Comparison of ENCODE assay signal across 8 cellular contexts in genomic region chr22:36853407-36854099, GRCh38. TPM values are rescaled to one million over a fixed set of nuclear protein-coding genes. Genes with fewer than 3 reads are reported as not detected.
DNase-seq lines count a peak whose midpoint lies in the region; ATAC-seq, FAIRE-seq and TF ChIP-seq lines count a peak whose summit lies in the region.

No MANE protein-coding gene starts in this region.

- no peaks in the 10 kb centered on the region for H3K9me1 ChIP-seq in endothelial cell of umbilical vein (replicated peaks; ENCODE audit: control insufficient read depth, extremely low read depth, insufficient read depth, low read length)

- H3K9me3 ChIP-seq in breast epithelium (no peaks in the 10 kb centered on the region), endothelial cell of umbilical vein (replicated peaks; ENCODE audit: control insufficient read depth, insufficient read depth, low read length) (no peaks in the 10 kb centered on the region)

- H3K4me2 ChIP-seq in endothelial cell of umbilical vein (ENCODE audit: insufficient read depth, low read length): peak overlapping the region; percentile 42

- peak; percentile 79 for ATAC-seq in activated CD8-positive, alpha-beta T cell treated with anti-CD3 and anti-CD28 coated beads, Interleukin-2, amount 10 ng/mL, durations not matched to agents 7 days and 5 days
- peak; percentile 85 for ATAC-seq in stimulated activated naive CD8-positive, alpha-beta T cell treated with anti-CD3 and anti-CD28 coated beads, Interleukin-15, amount 100 ng/mL, for 72 hours
- ATAC-seq in GM21717 (IDR thresholded peaks at IDR 0.05; ENCODE audit: unreplicated experiment): no peak

- H3K36me3 ChIP-seq in breast epithelium: no peaks in the 10 kb centered on the region
- H3K36me3 ChIP-seq in endothelial cell of umbilical vein (ENCODE audit: control insufficient read depth in 2 of 2, extremely low read depth in 1 of 2, insufficient read depth in 2 of 2, low read length in 2 of 2): no peaks in the 10 kb centered on the region

- H3K9ac ChIP-seq in endothelial cell of umbilical vein (replicated peaks; ENCODE audit: extremely low read depth, insufficient read depth, low read length): no peak overlapping the region

- intact Hi-C loops in MCF 10A (cut with micrococcal nuclease) (no loop called here), breast epithelium (cut with DNase I; ENCODE audit: low total_unique reads) (no loop called here), endothelial cell of umbilical vein (cut with micrococcal nuclease) (no loop called here)

- BruUV-seq in MCF 10A (replicated peaks; lab: Mats Ljungman, UMichigan): no TSS peak
- BruUV-seq in endothelial cell of umbilical vein (replicated peaks; lab: Mats Ljungman, UMichigan): no TSS peak

- no peaks in the 10 kb centered on the region for H4K20me1 ChIP-seq in endothelial cell of umbilical vein (replicated peaks; ENCODE audit: control insufficient read depth, extremely low read depth, insufficient read depth, low read length)

- H3K79me2 ChIP-seq in endothelial cell of umbilical vein (ENCODE audit: control insufficient read depth, insufficient read depth, low read length): no peaks in the 10 kb centered on the region

- H3K27me3 ChIP-seq in breast epithelium (peaks cover 0 to 15% of the 10 kb centered on the region in 2 donors), endothelial cell of umbilical vein (ENCODE audit: control insufficient read depth in 2 of 2, insufficient read depth in 2 of 2, low read length in 2 of 2) (peaks cover 9 to 10% of the 10 kb centered on the region in 2 experiments)

- POLR2A ChIA-PET in MCF 10A (lab: Yijun Ruan, JAX): no interaction called here
- POLR2A ChIA-PET in activated CD8-positive, alpha-beta T cell treated with anti-CD3 and anti-CD28 coated beads, Interleukin-2, amount 10 ng/mL, durations not matched to agents 7 days and 5 days (lab: Charles Lee): interaction anchor here (0.7 kb wide), 1 partner anchor 12 kb away, joined by 4 read pairs; no protein-coding TSS in a partner anchor
- POLR2A ChIA-PET in endothelial cell of umbilical vein (lab: Charles Lee): no interaction called here

- CTCF ChIA-PET in MCF 10A (lab: Yijun Ruan, JAX): interaction anchor here (0.6 to 1.5 kb wide), 9 partner anchors 10 to 307 kb away, joined by 3 to 5 read pairs (median 3); no protein-coding TSS in a partner anchor
- CTCF ChIA-PET in activated CD8-positive, alpha-beta T cell treated with anti-CD3 and anti-CD28 coated beads, Interleukin-2, amount 10 ng/mL, durations not matched to agents 7 days and 5 days (lab: Charles Lee): interaction anchor here (0.7 to 12.5 kb wide), 23 partner anchors 9 to 757 kb away, joined by 3 to 332 read pairs (median 4); partner anchors contain the start of gene IFT27
- CTCF ChIA-PET in endothelial cell of umbilical vein (lab: Charles Lee): interaction anchor here (0.6 to 3.3 kb wide), 20 partner anchors 8 to 309 kb away, joined by 3 to 47 read pairs (median 4); partner anchors contain the start of gene IFT27

- H3K4me1 Mint-ChIP-seq in MCF 10A (ENCODE audit: insufficient read depth, unreplicated experiment) (peaks cover 5% of the 10 kb centered on the region), nephron (peaks cover 28% of the 10 kb centered on the region)
- peaks cover 48% of the 10 kb centered on the region for H3K4me1 Mint-ChIP-seq in activated CD8-positive, alpha-beta T cell treated with anti-CD3 and anti-CD28 coated beads, Interleukin-2, amount 10 ng/mL, durations not matched to agents 7 days and 5 days (ENCODE audit: low read depth)
- H3K4me1 Mint-ChIP-seq in stimulated activated naive CD8-positive, alpha-beta T cell treated with anti-CD3 and anti-CD28 coated beads, Interleukin-15, amount 100 ng/mL, for 72 hours: peaks cover 25% of the 10 kb centered on the region

- no peak for TF ChIP-seq POLR2A in breast epithelium (IDR thresholded peaks at IDR 0.05)
- no peak for TF ChIP-seq POLR2A in endothelial cell of umbilical vein (IDR thresholded peaks at IDR 0.05; ENCODE audit: low read depth, low read length)

- H3K4me3 ChIP-seq in breast epithelium: no peak overlapping the region
- H3K4me3 ChIP-seq in endothelial cell of umbilical vein (replicated peaks in 1 of 3; ENCODE audit: insufficient read depth in 1 of 3, low read depth in 1 of 3, low read length in 3 of 3): peak overlapping the region in 1 of 3 experiments; percentile 10

- H3K36me3 Mint-ChIP-seq in MCF 10A (ENCODE audit: insufficient read depth, unreplicated experiment) (no peaks in the 10 kb centered on the region), nephron (ENCODE audit: low read depth) (no peaks in the 10 kb centered on the region)
- no peaks in the 10 kb centered on the region for H3K36me3 Mint-ChIP-seq in activated CD8-positive, alpha-beta T cell treated with anti-CD3 and anti-CD28 coated beads, Interleukin-2, amount 10 ng/mL, durations not matched to agents 7 days and 5 days (ENCODE audit: low read depth)

- dilution Hi-C loops in endothelial cell of umbilical vein (cut with MboI; ENCODE audit: extremely low pct_ligation_motif_present, low sequenced_read_pairs): no loop called here

- H3K27ac Mint-ChIP-seq in MCF 10A (ENCODE audit: low read depth, unreplicated experiment): no peak overlapping the region
- peak overlapping the region; percentile 86 for H3K27ac Mint-ChIP-seq in activated CD8-positive, alpha-beta T cell treated with anti-CD3 and anti-CD28 coated beads, Interleukin-2, amount 10 ng/mL, durations not matched to agents 7 days and 5 days
- H3K27ac Mint-ChIP-seq in nephron: peak overlapping the region; percentile 78 to 88 (median 86)
- peak overlapping the region; percentile 97 for H3K27ac Mint-ChIP-seq in stimulated activated naive CD8-positive, alpha-beta T cell treated with anti-CD3 and anti-CD28 coated beads, Interleukin-15, amount 100 ng/mL, for 72 hours

- H3K4me3 Mint-ChIP-seq in MCF 10A (ENCODE audit: unreplicated experiment): no peak overlapping the region
- peak overlapping the region; percentile 51 for H3K4me3 Mint-ChIP-seq in activated CD8-positive, alpha-beta T cell treated with anti-CD3 and anti-CD28 coated beads, Interleukin-2, amount 10 ng/mL, durations not matched to agents 7 days and 5 days
- peak overlapping the region in 2 of 3 experiments; percentile 12 to 36 for H3K4me3 Mint-ChIP-seq in nephron
- H3K4me3 Mint-ChIP-seq in stimulated activated naive CD8-positive, alpha-beta T cell treated with anti-CD3 and anti-CD28 coated beads, Interleukin-15, amount 100 ng/mL, for 72 hours: peak overlapping the region; percentile 68 to 70

- TF ChIP-seq CTCF in MCF 10A (IDR thresholded peaks at IDR 0.05; ENCODE audit: unreplicated experiment) (peak; percentile 48), breast epithelium (IDR thresholded peaks at IDR 0.05) (peak in 1 of 3 donors; percentile 44), endothelial cell of umbilical vein (IDR thresholded peaks at IDR 0.05; ENCODE audit: extremely low read depth in 1 of 2, insufficient read depth in 1 of 2, low read depth in 1 of 2, low read length in 2 of 2) (peak; percentile 85 to 87), nephron (IDR thresholded peaks at IDR 0.05; ENCODE audit: unreplicated experiment in 3 of 3) (peak; percentile 42 to 66 (median 54))

- peak; percentile 71 for FAIRE-seq in endothelial cell of umbilical vein (lab: Jason Lieb, UNC)

- peak overlapping the region; percentile 98 for H2AFZ ChIP-seq in endothelial cell of umbilical vein (ENCODE audit: low read depth, low read length)

- H3K4me1 ChIP-seq in breast epithelium (no peaks in the 10 kb centered on the region), endothelial cell of umbilical vein (ENCODE audit: control insufficient read depth, extremely low read depth, insufficient read depth, low read length) (peaks cover 7% of the 10 kb centered on the region)

- DNase-seq in MCF 10A (ENCODE audit: unreplicated experiment) (peak; percentile 52), breast epithelium (ENCODE audit: low spot score in 2 of 2) (no peak), NCI-H526 (lab: John Stamatoyannopoulos, UW) (peak; percentile 16 to 79), endothelial cell of umbilical vein (ENCODE audit: low read depth, low spot score) (peak; percentile 50)
- DNase-seq in activated CD8-positive, alpha-beta T cell treated with anti-CD3 and anti-CD28 coated beads, Interleukin-2, amount 10 ng/mL, durations not matched to agents 7 days and 5 days: peak; percentile 94
- DNase-seq in stimulated activated naive CD8-positive, alpha-beta T cell treated with anti-CD3 and anti-CD28 coated beads, Interleukin-15, amount 100 ng/mL, for 72 hours: peak; percentile 93 to 94

- H3K27ac ChIP-seq in breast epithelium (no peak overlapping the region), endothelial cell of umbilical vein (ENCODE audit: insufficient read depth, low read depth, low read length) (no peak overlapping the region)

- peaks cover 55% of the 10 kb centered on the region for H3K27me3 Mint-ChIP-seq in MCF 10A (ENCODE audit: insufficient read depth, unreplicated experiment)
- peaks cover 7% of the 10 kb centered on the region for H3K27me3 Mint-ChIP-seq in activated CD8-positive, alpha-beta T cell treated with anti-CD3 and anti-CD28 coated beads, Interleukin-2, amount 10 ng/mL, durations not matched to agents 7 days and 5 days (ENCODE audit: low read depth)
- peaks cover 42% of the 10 kb centered on the region for H3K27me3 Mint-ChIP-seq in nephron (ENCODE audit: low read depth)
- peaks cover 47% of the 10 kb centered on the region for H3K27me3 Mint-ChIP-seq in stimulated activated naive CD8-positive, alpha-beta T cell treated with anti-CD3 and anti-CD28 coated beads, Interleukin-15, amount 100 ng/mL, for 72 hours

- H3K9me3 Mint-ChIP-seq in MCF 10A (ENCODE audit: unreplicated experiment) (no peaks in the 10 kb centered on the region), nephron (no peaks in the 10 kb centered on the region)
- no peaks in the 10 kb centered on the region for H3K9me3 Mint-ChIP-seq in activated CD8-positive, alpha-beta T cell treated with anti-CD3 and anti-CD28 coated beads, Interleukin-2, amount 10 ng/mL, durations not matched to agents 7 days and 5 days (ENCODE audit: insufficient read depth)
- peaks cover 4 to 12% of the 10 kb centered on the region in 2 donors for H3K9me3 Mint-ChIP-seq in stimulated activated naive CD8-positive, alpha-beta T cell treated with anti-CD3 and anti-CD28 coated beads, Interleukin-15, amount 100 ng/mL, for 72 hours

RNA-seq across cellular contexts. Expression of gene NCF4, which starts 7.3 kb away (rescaled TPM):
- total RNA-seq in MCF 10A (2022) (not detected in 2 replicates), breast epithelium (10 to 100 TPM; 13.4 to 36.8 (median 14.5) TPM), endothelial cell of umbilical vein (not detected in 2 replicates)
- total RNA-seq in activated CD8-positive, alpha-beta T cell treated with anti-CD3 and anti-CD28 coated beads, Interleukin-2, amount 10 ng/mL, durations not matched to agents 7 days and 5 days: 10 to 100 TPM; 44.1 to 48.2 TPM
- 0.07 and 0.13 TPM in 2 replicates for polyA plus RNA-seq in endothelial cell of umbilical vein
- 0.08 and 0.10 TPM in 2 replicates for polyA plus RNA-seq in endothelial cell of umbilical vein (2011; cell fraction: cytosol; rRNA removed)
- not detected in 2 replicates for polyA plus RNA-seq in endothelial cell of umbilical vein (2011; cell fraction: nucleus; rRNA removed)
- polyA plus RNA-seq in endothelial cell of umbilical vein (2012): not detected in 2 replicates
- not detected in 2 replicates for polyA minus RNA-seq in endothelial cell of umbilical vein
- not detected for polyA minus RNA-seq in endothelial cell of umbilical vein (2011; cell fraction: cytosol; rRNA and poly(A)+ RNA removed)
- not detected in 2 replicates for polyA minus RNA-seq in endothelial cell of umbilical vein (2011; cell fraction: nucleus; rRNA and poly(A)+ RNA removed)

RNA-seq across cellular contexts. Expression of gene PVALB, which starts 36.7 kb away (rescaled TPM):
- total RNA-seq in MCF 10A (2022) (not detected in 2 replicates), breast epithelium (1 to 10 TPM in 1 of 3 donors, not detected in 2; 1.8 TPM), endothelial cell of umbilical vein (not detected in 2 replicates)
- not detected for total RNA-seq in activated CD8-positive, alpha-beta T cell treated with anti-CD3 and anti-CD28 coated beads, Interleukin-2, amount 10 ng/mL, durations not matched to agents 7 days and 5 days
- polyA plus RNA-seq in endothelial cell of umbilical vein: not detected in 2 replicates
- not detected in 2 replicates for polyA plus RNA-seq in endothelial cell of umbilical vein (2011; cell fraction: cytosol; rRNA removed)
- polyA plus RNA-seq in endothelial cell of umbilical vein (2011; cell fraction: nucleus; rRNA removed): not detected in 2 replicates
- not detected in 2 replicates for polyA plus RNA-seq in endothelial cell of umbilical vein (2012)
- polyA minus RNA-seq in endothelial cell of umbilical vein: not detected in 2 replicates
- polyA minus RNA-seq in endothelial cell of umbilical vein (2011; cell fraction: cytosol; rRNA and poly(A)+ RNA removed): not detected
- polyA minus RNA-seq in endothelial cell of umbilical vein (2011; cell fraction: nucleus; rRNA and poly(A)+ RNA removed): not detected in 2 replicates

RNA-seq across cellular contexts. Expression of gene CSF2RB, which starts 59.9 kb away (rescaled TPM):
- total RNA-seq in MCF 10A (2022) (not detected in 2 replicates), breast epithelium (1 to 10 TPM; 3.3 to 8.6 (median 3.8) TPM), endothelial cell of umbilical vein (20.6 and 24.9 TPM in 2 replicates)
- total RNA-seq in activated CD8-positive, alpha-beta T cell treated with anti-CD3 and anti-CD28 coated beads, Interleukin-2, amount 10 ng/mL, durations not matched to agents 7 days and 5 days: 1 to 10 TPM; 1.4 TPM
- polyA plus RNA-seq in endothelial cell of umbilical vein: 68.2 and 100 TPM in 2 replicates
- polyA plus RNA-seq in endothelial cell of umbilical vein (2011; cell fraction: cytosol; rRNA removed): 31.6 and 44.4 TPM in 2 replicates
- polyA plus RNA-seq in endothelial cell of umbilical vein (2011; cell fraction: nucleus; rRNA removed): 67.6 and 71.3 TPM in 2 replicates
- 33.4 and 53.4 TPM in 2 replicates for polyA plus RNA-seq in endothelial cell of umbilical vein (2012)
- polyA minus RNA-seq in endothelial cell of umbilical vein: 68.3 and 84.4 TPM in 2 replicates
- polyA minus RNA-seq in endothelial cell of umbilical vein (2011; cell fraction: cytosol; rRNA and poly(A)+ RNA removed): not detected
- polyA minus RNA-seq in endothelial cell of umbilical vein (2011; cell fraction: nucleus; rRNA and poly(A)+ RNA removed): 19.7 and 28.6 TPM in 2 replicates

Comparison
In these comparisons a context has a peak if more than half of its experiments do, and no peak if none do; other contexts are left out.
1. DNase-seq: peak in MCF 10A (single experiment), NCI-H526 (2 of 2), activated CD8-positive, alpha-beta T cell treated with anti-CD3 and anti-CD28 coated beads, Interleukin-2, amount 10 ng/mL, durations not matched to agents 7 days and 5 days (single experiment), endothelial cell of umbilical vein (single experiment) and stimulated activated naive CD8-positive, alpha-beta T cell treated with anti-CD3 and anti-CD28 coated beads, Interleukin-15, amount 100 ng/mL, for 72 hours (2 of 2); none in breast epithelium (0 of 2).
2. RNA of gene NCF4, which starts 7.3 kb away (total RNA-seq): 44.1 to 48.2 TPM in activated CD8-positive, alpha-beta T cell treated with anti-CD3 and anti-CD28 coated beads, Interleukin-2, amount 10 ng/mL, durations not matched to agents 7 days and 5 days and 13.4 to 36.8 TPM in breast epithelium; not detected in endothelial cell of umbilical vein and not detected in MCF 10A; every median in the first group is over 10 times any median in the second.